13 cellular contexts compared by ENCODE assay signal in genomic region chr20:22373164-22373895, GRCh38.
"Had no signal": no experiment of that assay in that cellular context is flagged by ENCODE, and none has a peak within 500 bp of the region (broad histone marks: within the 10 kb centered on the region; RNA-seq: fewer than 3 reads in every experiment).

No MANE protein-coding gene starts in this region.

- H3K9me3 Mint-ChIP-seq: activated naive CD4-positive, alpha-beta T cell treated with anti-CD3 and anti-CD28 coated beads, Interleukin-2, amount 10 ng/mL, durations not matched to agents 7 days and 5 days; activated T-cell treated with anti-CD3 and anti-CD28 coated beads, Interleukin-2, amount 50 U/mL, for 24 hours; endodermal cell; nephron had no signal

- H3K4me3 ChIP-seq: dorsolateral prefrontal cortex, left ventricle myocardium inferior, thoracic aorta had no signal

- H3K4me1 ChIP-seq: left ventricle myocardium inferior had no signal

- ATAC-seq: stimulated activated effector memory CD8-positive, alpha-beta T cell treated with anti-CD3 and anti-CD28 coated beads, Interleukin-12 subunit alpha, Interleukin-12 subunit beta, amount 100 ng/mL, for 72 hours had no signal

- H3K27ac ChIP-seq: dorsolateral prefrontal cortex, left ventricle myocardium inferior, thoracic aorta, WERI-Rb-1 had no signal

- H3K27ac Mint-ChIP-seq: activated CD4-positive, alpha-beta memory T cell treated with anti-CD3 and anti-CD28 coated beads for 36 hours; activated naive CD4-positive, alpha-beta T cell treated with anti-CD3 and anti-CD28 coated beads, Interleukin-2, amount 10 ng/mL, durations not matched to agents 7 days and 5 days; activated T-cell treated with anti-CD3 and anti-CD28 coated beads, Interleukin-2, amount 50 U/mL, for 24 hours; endodermal cell; nephron; stimulated activated effector memory CD8-positive, alpha-beta T cell treated with anti-CD3 and anti-CD28 coated beads, Interleukin-12 subunit alpha, Interleukin-12 subunit beta, amount 100 ng/mL, for 72 hours had no signal

- H3K9me3 ChIP-seq: left ventricle myocardium inferior, thoracic aorta had no signal

- H3K36me3 Mint-ChIP-seq: activated CD4-positive, alpha-beta memory T cell treated with anti-CD3 and anti-CD28 coated beads for 36 hours; activated naive CD4-positive, alpha-beta T cell treated with anti-CD3 and anti-CD28 coated beads, Interleukin-2, amount 10 ng/mL, durations not matched to agents 7 days and 5 days; stimulated activated effector memory CD8-positive, alpha-beta T cell treated with anti-CD3 and anti-CD28 coated beads, Interleukin-12 subunit alpha, Interleukin-12 subunit beta, amount 100 ng/mL, for 72 hours had no signal

- H3K36me3 ChIP-seq: left ventricle myocardium inferior, thoracic aorta, WERI-Rb-1 had no signal

- H3K4me1 Mint-ChIP-seq: stimulated activated effector memory CD8-positive, alpha-beta T cell treated with anti-CD3 and anti-CD28 coated beads, Interleukin-12 subunit alpha, Interleukin-12 subunit beta, amount 100 ng/mL, for 72 hours had no signal

- DNase-seq: activated CD4-positive, alpha-beta memory T cell treated with anti-CD3 and anti-CD28 coated beads for 36 hours; activated naive CD4-positive, alpha-beta T cell treated with anti-CD3 and anti-CD28 coated beads, Interleukin-2, amount 10 ng/mL, durations not matched to agents 7 days and 5 days; activated T-cell treated with anti-CD3 and anti-CD28 coated beads, Interleukin-2, amount 50 U/mL, for 24 hours; dorsolateral prefrontal cortex; endodermal cell; erythroblast; left ventricle myocardium inferior; mesenchymal stem cell; nucleus accumbens; WERI-Rb-1 had no signal

- H3K4me3 Mint-ChIP-seq: activated CD4-positive, alpha-beta memory T cell treated with anti-CD3 and anti-CD28 coated beads for 36 hours; activated naive CD4-positive, alpha-beta T cell treated with anti-CD3 and anti-CD28 coated beads, Interleukin-2, amount 10 ng/mL, durations not matched to agents 7 days and 5 days; activated T-cell treated with anti-CD3 and anti-CD28 coated beads, Interleukin-2, amount 50 U/mL, for 24 hours; endodermal cell; nephron; stimulated activated effector memory CD8-positive, alpha-beta T cell treated with anti-CD3 and anti-CD28 coated beads, Interleukin-12 subunit alpha, Interleukin-12 subunit beta, amount 100 ng/mL, for 72 hours had no signal

- H3K27me3 Mint-ChIP-seq: activated CD4-positive, alpha-beta memory T cell treated with anti-CD3 and anti-CD28 coated beads for 36 hours; activated T-cell treated with anti-CD3 and anti-CD28 coated beads, Interleukin-2, amount 50 U/mL, for 24 hours had no signal
